11 cellular contexts compared by ENCODE assay signal in genomic region chr1:47752048-47752451, GRCh38.
DNase-seq lines count a peak whose midpoint lies in the region; ATAC-seq and TF ChIP-seq lines count a peak whose summit lies in the region.
"Had no signal": no experiment of that assay in that cellular context is flagged by ENCODE, and none has a peak within 500 bp of the region (broad histone marks: within the 10 kb centered on the region; RNA-seq: fewer than 3 reads in every experiment).

No MANE protein-coding gene starts in this region.

- DNase-seq in Peyer's patch: peak in 2 of 3 donors; percentile 14 to 53
- DNase-seq in lower lobe of right lung: no peak
- DNase-seq in thoracic aorta (ENCODE audit: low spot score): no peak
- no peak for DNase-seq in CD8-positive, alpha-beta memory T cell
- DNase-seq in activated CD8-positive, alpha-beta T cell treated with anti-CD3 and anti-CD28 coated beads for 36 hours: no peak
- DNase-seq in activated naive CD4-positive, alpha-beta T cell treated with anti-CD3 and anti-CD28 coated beads, Interleukin-2, amount 50 U/mL, for 72 hours (ENCODE audit: low spot score in 2 of 2): no peak
- DNase-seq: activated naive CD4-positive, alpha-beta T cell treated with anti-CD3 and anti-CD28 coated beads, Interleukin-2, amount 50 U/mL, for 16 hours; stimulated activated CD4-positive, alpha-beta T cell treated with anti-CD3 and anti-CD28 coated beads, Interleukin-2, amount 100 ng/mL, for 48 hours; stimulated activated naive B cell treated with anti-CD40 and anti-IgM and Interleukin-4, amounts not matched to agents 10 μg/mL and 1 μg/mL and 100 μg/mL, for 72 hours had no signal

- H3K4me3 Mint-ChIP-seq in CD8-positive, alpha-beta memory T cell: no peak overlapping the region
- no peak overlapping the region for H3K4me3 Mint-ChIP-seq in activated CD8-positive, alpha-beta T cell treated with anti-CD3 and anti-CD28 coated beads for 36 hours
- H3K4me3 Mint-ChIP-seq: stimulated activated naive B cell treated with anti-CD40 and anti-IgM and Interleukin-4, amounts not matched to agents 10 μg/mL and 1 μg/mL and 100 μg/mL, for 72 hours had no signal

- H3K9me3 ChIP-seq in Peyer's patch: no peaks in the 10 kb centered on the region
- no peaks in the 10 kb centered on the region for H3K9me3 ChIP-seq in lower lobe of right lung
- no peaks in the 10 kb centered on the region for H3K9me3 ChIP-seq in thoracic aorta
- H3K9me3 ChIP-seq in CD8-positive, alpha-beta memory T cell (ENCODE audit: low read length): no peaks in the 10 kb centered on the region

- CTCF ChIA-PET in CD8-positive, alpha-beta memory T cell (lab: Charles Lee): no interaction called here
- CTCF ChIA-PET in activated CD8-positive, alpha-beta T cell treated with anti-CD3 and anti-CD28 coated beads for 36 hours (lab: Charles Lee): interaction anchor here (1.2 kb wide), 1 partner anchor 26 kb away, joined by 6 read pairs; no protein-coding TSS in a partner anchor

- H3K36me3 ChIP-seq in Peyer's patch: no peaks in the 10 kb centered on the region
- no peaks in the 10 kb centered on the region for H3K36me3 ChIP-seq in lower lobe of right lung
- H3K36me3 ChIP-seq in thoracic aorta: no peaks in the 10 kb centered on the region
- no peaks in the 10 kb centered on the region for H3K36me3 ChIP-seq in CD8-positive, alpha-beta memory T cell (ENCODE audit: insufficient read depth, low read length)

- no peaks in the 10 kb centered on the region for H3K4me1 Mint-ChIP-seq in CD8-positive, alpha-beta memory T cell
- H3K4me1 Mint-ChIP-seq in activated CD8-positive, alpha-beta T cell treated with anti-CD3 and anti-CD28 coated beads for 36 hours (ENCODE audit: low read depth): no peaks in the 10 kb centered on the region
- H3K4me1 Mint-ChIP-seq: stimulated activated naive B cell treated with anti-CD40 and anti-IgM and Interleukin-4, amounts not matched to agents 10 μg/mL and 1 μg/mL and 100 μg/mL, for 72 hours had no signal

- intact Hi-C loops in lower lobe of right lung (cut with DNase I): no loop called here
- intact Hi-C loops in activated CD8-positive, alpha-beta T cell treated with anti-CD3 and anti-CD28 coated beads for 36 hours (cut with micrococcal nuclease): no loop called here

- POLR2A ChIA-PET in CD8-positive, alpha-beta memory T cell (lab: Charles Lee): no interaction called here
- POLR2A ChIA-PET in activated CD8-positive, alpha-beta T cell treated with anti-CD3 and anti-CD28 coated beads for 36 hours (lab: Charles Lee): no interaction called here

- H3K4me3 ChIP-seq in Peyer's patch (no peak overlapping the region), lower lobe of right lung (no peak overlapping the region), thoracic aorta (peak overlapping the region; percentile 1)
- H3K4me3 ChIP-seq in CD8-positive, alpha-beta memory T cell (ENCODE audit: low read length): no peak overlapping the region

- no peak for TF ChIP-seq POLR2A in Peyer's patch (IDR thresholded peaks at IDR 0.05)

- H3K4me1 ChIP-seq in Peyer's patch (peaks cover 0 to 15% (median 0%) of the 10 kb centered on the region in 4 donors), lower lobe of right lung (peaks cover 14% of the 10 kb centered on the region), thoracic aorta (ENCODE audit: control insufficient read depth in 1 of 2, low read depth in 2 of 2) (peaks cover 8 to 20% of the 10 kb centered on the region in 2 donors)
- H3K4me1 ChIP-seq in CD8-positive, alpha-beta memory T cell (ENCODE audit: insufficient read depth, low read length): no peaks in the 10 kb centered on the region

- H3K9me3 Mint-ChIP-seq in CD8-positive, alpha-beta memory T cell: no peaks in the 10 kb centered on the region
- H3K9me3 Mint-ChIP-seq in activated CD8-positive, alpha-beta T cell treated with anti-CD3 and anti-CD28 coated beads for 36 hours: no peaks in the 10 kb centered on the region
- no peaks in the 10 kb centered on the region for H3K9me3 Mint-ChIP-seq in activated naive CD4-positive, alpha-beta T cell treated with anti-CD3 and anti-CD28 coated beads, Interleukin-2, amount 50 U/mL, for 72 hours
- H3K9me3 Mint-ChIP-seq: stimulated activated naive B cell treated with anti-CD40 and anti-IgM and Interleukin-4, amounts not matched to agents 10 μg/mL and 1 μg/mL and 100 μg/mL, for 72 hours had no signal

- H3K27ac ChIP-seq in Peyer's patch (peak overlapping the region in 1 of 4 donors; percentile 8), lower lobe of right lung (no peak overlapping the region), thoracic aorta (peak overlapping the region; percentile 46 to 59)
- H3K27ac ChIP-seq in CD8-positive, alpha-beta memory T cell (ENCODE audit: low read depth, low read length): no peak overlapping the region
- H3K27ac ChIP-seq: C4-2B had no signal

- H3K27me3 Mint-ChIP-seq in CD8-positive, alpha-beta memory T cell: peaks cover 11 to 23% of the 10 kb centered on the region in 2 donors
- H3K27me3 Mint-ChIP-seq in activated CD8-positive, alpha-beta T cell treated with anti-CD3 and anti-CD28 coated beads for 36 hours: peaks cover 2% of the 10 kb centered on the region

- H3K27me3 ChIP-seq in Peyer's patch: no peaks in the 10 kb centered on the region
- H3K27me3 ChIP-seq in lower lobe of right lung (ENCODE audit: low read depth): no peaks in the 10 kb centered on the region
- no peaks in the 10 kb centered on the region for H3K27me3 ChIP-seq in thoracic aorta (replicated peaks; ENCODE audit: insufficient read depth)
- H3K27me3 ChIP-seq in CD8-positive, alpha-beta memory T cell (ENCODE audit: insufficient read depth, low read length, poor library complexity, severe bottlenecking): no peaks in the 10 kb centered on the region

- TF ChIP-seq CTCF in Peyer's patch (IDR thresholded peaks at IDR 0.05) (no peak), lower lobe of right lung (IDR thresholded peaks at IDR 0.05) (no peak), thoracic aorta (IDR thresholded peaks at IDR 0.05) (no peak)
- no peak for TF ChIP-seq CTCF in activated CD8-positive, alpha-beta T cell treated with anti-CD3 and anti-CD28 coated beads for 36 hours (IDR thresholded peaks at IDR 0.05)

- no peaks in the 10 kb centered on the region for H3K36me3 Mint-ChIP-seq in CD8-positive, alpha-beta memory T cell
- no peaks in the 10 kb centered on the region for H3K36me3 Mint-ChIP-seq in activated CD8-positive, alpha-beta T cell treated with anti-CD3 and anti-CD28 coated beads for 36 hours (ENCODE audit: low read depth)
- no peaks in the 10 kb centered on the region for H3K36me3 Mint-ChIP-seq in activated naive CD4-positive, alpha-beta T cell treated with anti-CD3 and anti-CD28 coated beads, Interleukin-2, amount 50 U/mL, for 72 hours
- H3K36me3 Mint-ChIP-seq: stimulated activated naive B cell treated with anti-CD40 and anti-IgM and Interleukin-4, amounts not matched to agents 10 μg/mL and 1 μg/mL and 100 μg/mL, for 72 hours had no signal

- ATAC-seq in esophagus mucosa (peak; percentile 92), lower lobe of right lung (peak; percentile 66), thoracic aorta (ENCODE audit: insufficient number of reproducible peaks, low FRiP score, low read depth) (no peak)
- ATAC-seq in activated CD8-positive, alpha-beta T cell treated with anti-CD3 and anti-CD28 coated beads for 36 hours: no peak
- no peak for ATAC-seq in activated naive CD4-positive, alpha-beta T cell treated with anti-CD3 and anti-CD28 coated beads, Interleukin-2, amount 50 U/mL, for 72 hours
- ATAC-seq: stimulated activated naive B cell treated with anti-CD40 and anti-IgM and Interleukin-4, amounts not matched to agents 10 μg/mL and 1 μg/mL and 100 μg/mL, for 72 hours had no signal

- H3K27ac Mint-ChIP-seq in CD8-positive, alpha-beta memory T cell: no peak overlapping the region
- no peak overlapping the region for H3K27ac Mint-ChIP-seq in activated CD8-positive, alpha-beta T cell treated with anti-CD3 and anti-CD28 coated beads for 36 hours
- H3K27ac Mint-ChIP-seq in activated naive CD4-positive, alpha-beta T cell treated with anti-CD3 and anti-CD28 coated beads, Interleukin-2, amount 50 U/mL, for 72 hours: no peak overlapping the region
- H3K27ac Mint-ChIP-seq: stimulated activated naive B cell treated with anti-CD40 and anti-IgM and Interleukin-4, amounts not matched to agents 10 μg/mL and 1 μg/mL and 100 μg/mL, for 72 hours had no signal

Comparison
In these comparisons a context has a peak if more than half of its experiments do, and no peak if none do; other contexts are left out.
1. DNase-seq: peak in Peyer's patch (2 of 3); none in lower lobe of right lung (single experiment), thoracic aorta (single experiment), CD8-positive, alpha-beta memory T cell (0 of 5), activated CD8-positive, alpha-beta T cell treated with anti-CD3 and anti-CD28 coated beads for 36 hours (single experiment) and activated naive CD4-positive, alpha-beta T cell treated with anti-CD3 and anti-CD28 coated beads, Interleukin-2, amount 50 U/mL, for 72 hours (0 of 2).
2. H3K27ac ChIP-seq: peak in thoracic aorta (2 of 2); none in lower lobe of right lung (single experiment) and CD8-positive, alpha-beta memory T cell (single experiment).
3. ATAC-seq: peak in esophagus mucosa (single experiment) and lower lobe of right lung (2 of 2); none in thoracic aorta (single experiment), activated CD8-positive, alpha-beta T cell treated with anti-CD3 and anti-CD28 coated beads for 36 hours (single experiment) and activated naive CD4-positive, alpha-beta T cell treated with anti-CD3 and anti-CD28 coated beads, Interleukin-2, amount 50 U/mL, for 72 hours (0 of 2).